In the genomic region with DNA sequence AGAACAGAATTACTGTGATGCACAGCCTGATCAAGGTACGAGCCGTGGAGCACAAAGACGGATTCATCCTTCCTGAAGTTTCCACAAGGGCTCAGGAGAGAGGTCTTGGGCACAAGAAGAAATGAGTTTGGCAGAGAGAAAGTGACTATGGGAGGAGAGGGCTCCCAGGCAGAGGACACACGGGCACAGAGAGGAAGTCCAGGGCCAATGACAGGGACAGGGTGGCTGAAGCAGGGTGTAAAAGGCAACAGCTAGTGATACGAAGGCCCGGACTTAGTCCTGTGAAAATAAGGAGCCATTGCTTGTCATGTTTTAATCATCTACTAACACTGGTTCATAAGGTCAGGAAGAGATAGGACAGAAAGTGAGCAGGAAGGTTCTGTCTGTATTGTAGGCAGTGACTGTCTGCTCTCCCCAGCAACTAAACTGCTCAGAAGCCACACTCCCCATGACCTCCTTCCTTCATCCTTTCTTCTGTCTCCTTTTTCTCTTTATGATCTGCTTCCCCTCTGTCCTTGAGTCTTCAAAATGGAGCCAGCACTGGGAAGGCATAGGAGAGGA, we compare ENCODE assay signal across 20 cellular contexts.
DNase-seq lines count a peak whose midpoint lies in the region; ATAC-seq, FAIRE-seq and TF ChIP-seq lines count a peak whose summit lies in the region.
"Had no signal": no experiment of that assay in that cellular context is flagged by ENCODE, and none has a peak within 500 bp of the region (broad histone marks: within the 10 kb centered on the region; RNA-seq: fewer than 3 reads in every experiment).

No MANE protein-coding gene starts in this region.

- no peaks in the 10 kb centered on the region for H3K9me3 Mint-ChIP-seq in activated CD4-positive, alpha-beta T cell treated with anti-CD3 and anti-CD28 coated beads for 36 hours (ENCODE audit: low read depth)
- H3K9me3 Mint-ChIP-seq in CD14-positive monocyte (peaks cover 0 to 2% (median 0%) of the 10 kb centered on the region in 7 donors), neural crest cell (no peaks in the 10 kb centered on the region)

- CTCF ChIA-PET in activated CD4-positive, alpha-beta T cell treated with anti-CD3 and anti-CD28 coated beads for 36 hours (lab: Charles Lee): interaction anchor here (1.3 kb wide), 1 partner anchor 16 kb away, joined by 6 read pairs; no protein-coding TSS in a partner anchor
- CTCF ChIA-PET in GM12878 (lab: Yijun Ruan, JAX): no interaction called here

- no peaks in the 10 kb centered on the region for H3K79me2 ChIP-seq in GM12878 (ENCODE audit: control insufficient read depth, insufficient read depth, low read length)

- WGBS in GM12878 (ENCODE audit: insufficient coverage, insufficient replicate concordance, low lambda C conversion rate, missing lambda C conversion rate): 86% methylated on average over 6 of the region's 6 CpGs

- BruUV-seq in GM12878 (replicated peaks; lab: Mats Ljungman, UMichigan): no TSS peak

- no peaks in the 10 kb centered on the region for H3K27me3 ChIP-seq in GM12878 (replicated peaks in 1 of 2; ENCODE audit: control insufficient read depth in 2 of 2, insufficient read depth in 2 of 2, low read length in 1 of 2)
- H3K27me3 ChIP-seq: BLaER1 treated with 17β-estradiol and CSF1 and Interleukin-3, amounts not matched to agents 10 nM and 100 nM; MG63 had no signal

- POLR2A ChIA-PET in activated CD4-positive, alpha-beta T cell treated with anti-CD3 and anti-CD28 coated beads for 36 hours (lab: Charles Lee): no interaction called here
- POLR2A ChIA-PET in GM12878 (lab: Charles Lee): no interaction called here

- H3K9me3 ChIP-seq in GM12878 (replicated peaks; ENCODE audit: control insufficient read depth, insufficient read depth, low read length): no peaks in the 10 kb centered on the region
- H3K9me3 ChIP-seq: BLaER1 treated with 17β-estradiol and CSF1 and Interleukin-3, amounts not matched to agents 10 nM and 100 nM; MG63 had no signal

- no peak for TF ChIP-seq RAD21 in GM12878 (IDR thresholded peaks at IDR 0.05; ENCODE audit: insufficient read depth, low read depth, low read length)

- no peaks in the 10 kb centered on the region for H3K27me3 Mint-ChIP-seq in activated CD4-positive, alpha-beta T cell treated with anti-CD3 and anti-CD28 coated beads for 36 hours
- H3K27me3 Mint-ChIP-seq in CD14-positive monocyte (ENCODE audit: low read depth in 3 of 3): peaks cover 0 to under 1% (median 0%) of the 10 kb centered on the region in 3 donors
- H3K27me3 Mint-ChIP-seq in neural crest cell (ENCODE audit: low read depth): no peaks in the 10 kb centered on the region

- no peaks in the 10 kb centered on the region for H3K4me1 ChIP-seq in GM12878 (ENCODE audit: control insufficient read depth, insufficient read depth, low read length)
- H3K4me1 ChIP-seq: BLaER1 treated with 17β-estradiol and CSF1 and Interleukin-3, amounts not matched to agents 10 nM and 100 nM had no signal

- no peak for ATAC-seq in activated CD4-positive, alpha-beta T cell treated with anti-CD3 and anti-CD28 coated beads for 36 hours
- no peak for ATAC-seq in GM12878

- RAD21 ChIA-PET in GM12878 (lab: Charles Lee; ENCODE audit: unreplicated experiment): interaction anchor here (0.5 kb wide), 1 partner anchor 59 kb away, joined by 4 read pairs; no protein-coding TSS in a partner anchor

- H3K4me3 Mint-ChIP-seq in activated CD4-positive, alpha-beta T cell treated with anti-CD3 and anti-CD28 coated beads for 36 hours: no peak overlapping the region
- H3K4me3 Mint-ChIP-seq in CD14-positive monocyte (no peak overlapping the region), neural crest cell (no peak overlapping the region)

- DNase-seq in activated CD4-positive, alpha-beta T cell treated with anti-CD3 and anti-CD28 coated beads for 36 hours: no peak
- no peak for DNase-seq in activated CD4-positive, alpha-beta T cell treated with anti-CD3 and anti-CD28 coated beads for 1 hour
- DNase-seq in CD14-positive monocyte (ENCODE audit: low spot score): no peak
- no peak for DNase-seq in GM12878 (ENCODE audit: low read depth, low spot score)
- DNase-seq in neural crest cell (ENCODE audit: low read depth, low spot score): no peak
- DNase-seq in RKO (ENCODE audit: low spot score): no peak
- DNase-seq in AML-193 (lab: John Stamatoyannopoulos, UW): no peak
- DNase-seq in kidney glomerular epithelial cell (lab: John Stamatoyannopoulos, UW): no peak
- DNase-seq: 8988T, DMS 273 treated with DMSO at 0.1 percent for 48 hours, H7, MG63, NCI-H1092, NCI-H146, NCI-H2081, NCI-H748 treated with DMSO at 0.1 percent for 48 hours, OCI-M1, RPMI8226, SIG-M5 had no signal

- peak; percentile 59 for TF ChIP-seq POLR2A in GM12878 (IDR thresholded peaks at IDR 0.05; ENCODE audit: low read depth, low read length)

- peaks cover 9 to 32% of the 10 kb centered on the region in 2 experiments for H3K36me3 ChIP-seq in GM12878 (ENCODE audit: control insufficient read depth in 2 of 2, insufficient read depth in 2 of 2, low read length in 1 of 2)
- H3K36me3 ChIP-seq: MG63 had no signal

- H3K4me1 Mint-ChIP-seq in activated CD4-positive, alpha-beta T cell treated with anti-CD3 and anti-CD28 coated beads for 36 hours: peaks cover 31% of the 10 kb centered on the region
- H3K4me1 Mint-ChIP-seq in CD14-positive monocyte (no peaks in the 10 kb centered on the region), neural crest cell (no peaks in the 10 kb centered on the region)

- no peak for FAIRE-seq in GM12878 (lab: Jason Lieb, UNC)

- no peak overlapping the region for H2AFZ ChIP-seq in GM12878 (ENCODE audit: control insufficient read depth, low read depth, low read length)

- H3K4me2 ChIP-seq in GM12878 (ENCODE audit: control insufficient read depth, insufficient read depth): no peak overlapping the region
- H3K4me2 ChIP-seq: BLaER1 treated with 17β-estradiol and CSF1 and Interleukin-3, amounts not matched to agents 10 nM and 100 nM had no signal

- TF ChIP-seq CTCF in CD14-positive monocyte (IDR thresholded peaks at IDR 0.05) (no peak), GM12878 (IDR thresholded peaks at IDR 0.05 in 2 of 3, conservative IDR thresholded peaks at IDR 0.05 in 1 of 3; ENCODE audit: control insufficient read depth in 2 of 3, extremely low read depth in 1 of 3, insufficient read depth in 1 of 3, low read depth in 3 of 3, low read length in 3 of 3) (no peak), neural crest cell (conservative IDR thresholded peaks at IDR 0.05) (no peak)

- no peak overlapping the region for H3K9ac ChIP-seq in GM12878 (ENCODE audit: control insufficient read depth, insufficient read depth, low read length)
- H3K9ac ChIP-seq: BLaER1 treated with 17β-estradiol and CSF1 and Interleukin-3, amounts not matched to agents 10 nM and 100 nM had no signal

- SMC1A ChIA-PET in GM12878 (lab: Charles Lee; ENCODE audit: uncharacterized antibody, unreplicated experiment): interaction anchor here (1.0 kb wide), 1 partner anchor 27 kb away, joined by 3 read pairs; no protein-coding TSS in a partner anchor

- H3K36me3 Mint-ChIP-seq in activated CD4-positive, alpha-beta T cell treated with anti-CD3 and anti-CD28 coated beads for 36 hours (ENCODE audit: low read depth): peaks cover 41% of the 10 kb centered on the region
- peaks cover 65 to 73% of the 10 kb centered on the region in 2 donors for H3K36me3 Mint-ChIP-seq in CD14-positive monocyte
- H3K36me3 Mint-ChIP-seq in neural crest cell (ENCODE audit: low read depth): peaks cover 8% of the 10 kb centered on the region

- H3K27ac Mint-ChIP-seq in activated CD4-positive, alpha-beta T cell treated with anti-CD3 and anti-CD28 coated beads for 36 hours: peak overlapping the region; percentile 5
- H3K27ac Mint-ChIP-seq in CD14-positive monocyte (peak overlapping the region in 4 of 7 donors; percentile 2 to 31 (median 6)), neural crest cell (ENCODE audit: unreplicated experiment) (peak overlapping the region; percentile 47)

- in situ Hi-C loops in GM12878 (cut with MboI): no loop called here

- H3K4me3 ChIP-seq in GM12878: no peak overlapping the region
- H3K4me3 ChIP-seq: BLaER1 treated with 17β-estradiol and CSF1 and Interleukin-3, amounts not matched to agents 10 nM and 100 nM; MG63 had no signal

- no peak for TF ChIP-seq EP300 in GM12878 (IDR thresholded peaks at IDR 0.05; ENCODE audit: borderline replicate concordance in 1 of 2, control insufficient read depth in 1 of 2, low read depth in 2 of 2, low read length in 2 of 2)

- H4K20me1 ChIP-seq in GM12878 (ENCODE audit: control insufficient read depth, insufficient read depth): no peaks in the 10 kb centered on the region

- intact Hi-C loops in activated CD4-positive, alpha-beta T cell treated with anti-CD3 and anti-CD28 coated beads for 36 hours (cut with DNase I, micrococcal nuclease): no loop called here
- intact Hi-C loops in CD14-positive monocyte (cut with micrococcal nuclease): loop anchor here in 1 of 2 donors (10.0 kb wide), 1 partner anchor 49 kb away; no protein-coding TSS in a partner anchor
- intact Hi-C loops in GM12878 (cut with micrococcal nuclease; ENCODE audit: unreplicated experiment): no loop called here

- H3K27ac ChIP-seq in GM12878 (ENCODE audit: control insufficient read depth, insufficient read depth): no peak overlapping the region
- H3K27ac ChIP-seq: BLaER1 treated with 17β-estradiol and CSF1 and Interleukin-3, amounts not matched to agents 10 nM and 100 nM had no signal

TF ChIP-seq in GM12878, 131 proteins besides CTCF, POLR2A, EP300 and RAD21:
- no peak for TF ChIP-seq GABPA (IDR thresholded peaks at IDR 0.05; ENCODE audit: low read depth)
- TF ChIP-seq POLR2AphosphoS5 (IDR thresholded peaks at IDR 0.05; ENCODE audit: low read length): peak; percentile 67
- TF ChIP-seq POLR2AphosphoS2 (IDR thresholded peaks at IDR 0.05; ENCODE audit: low read depth, low read length): peak; percentile 68; the same call in 1 of the 2 replicates
